In genomic region chr5:82405618-82406199, GRCh38 we compare ENCODE assay signal across 1 cellular context.
TF ChIP-seq lines count a peak whose summit lies in the region.

No MANE protein-coding gene starts in this region.

TF ChIP-seq in GM23338, 12 proteins besides CTCF, POLR2A, EP300 and RAD21 (continued from another document):
- TF ChIP-seq, protein P1, sequence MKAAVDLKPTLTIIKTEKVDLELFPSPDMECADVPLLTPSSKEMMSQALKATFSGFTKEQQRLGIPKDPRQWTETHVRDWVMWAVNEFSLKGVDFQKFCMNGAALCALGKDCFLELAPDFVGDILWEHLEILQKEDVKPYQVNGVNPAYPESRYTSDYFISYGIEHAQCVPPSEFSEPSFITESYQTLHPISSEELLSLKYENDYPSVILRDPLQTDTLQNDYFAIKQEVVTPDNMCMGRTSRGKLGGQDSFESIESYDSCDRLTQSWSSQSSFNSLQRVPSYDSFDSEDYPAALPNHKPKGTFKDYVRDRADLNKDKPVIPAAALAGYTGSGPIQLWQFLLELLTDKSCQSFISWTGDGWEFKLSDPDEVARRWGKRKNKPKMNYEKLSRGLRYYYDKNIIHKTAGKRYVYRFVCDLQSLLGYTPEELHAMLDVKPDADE (IDR thresholded peaks at IDR 0.05), result no peak
- TF ChIP-seq, protein P2, sequence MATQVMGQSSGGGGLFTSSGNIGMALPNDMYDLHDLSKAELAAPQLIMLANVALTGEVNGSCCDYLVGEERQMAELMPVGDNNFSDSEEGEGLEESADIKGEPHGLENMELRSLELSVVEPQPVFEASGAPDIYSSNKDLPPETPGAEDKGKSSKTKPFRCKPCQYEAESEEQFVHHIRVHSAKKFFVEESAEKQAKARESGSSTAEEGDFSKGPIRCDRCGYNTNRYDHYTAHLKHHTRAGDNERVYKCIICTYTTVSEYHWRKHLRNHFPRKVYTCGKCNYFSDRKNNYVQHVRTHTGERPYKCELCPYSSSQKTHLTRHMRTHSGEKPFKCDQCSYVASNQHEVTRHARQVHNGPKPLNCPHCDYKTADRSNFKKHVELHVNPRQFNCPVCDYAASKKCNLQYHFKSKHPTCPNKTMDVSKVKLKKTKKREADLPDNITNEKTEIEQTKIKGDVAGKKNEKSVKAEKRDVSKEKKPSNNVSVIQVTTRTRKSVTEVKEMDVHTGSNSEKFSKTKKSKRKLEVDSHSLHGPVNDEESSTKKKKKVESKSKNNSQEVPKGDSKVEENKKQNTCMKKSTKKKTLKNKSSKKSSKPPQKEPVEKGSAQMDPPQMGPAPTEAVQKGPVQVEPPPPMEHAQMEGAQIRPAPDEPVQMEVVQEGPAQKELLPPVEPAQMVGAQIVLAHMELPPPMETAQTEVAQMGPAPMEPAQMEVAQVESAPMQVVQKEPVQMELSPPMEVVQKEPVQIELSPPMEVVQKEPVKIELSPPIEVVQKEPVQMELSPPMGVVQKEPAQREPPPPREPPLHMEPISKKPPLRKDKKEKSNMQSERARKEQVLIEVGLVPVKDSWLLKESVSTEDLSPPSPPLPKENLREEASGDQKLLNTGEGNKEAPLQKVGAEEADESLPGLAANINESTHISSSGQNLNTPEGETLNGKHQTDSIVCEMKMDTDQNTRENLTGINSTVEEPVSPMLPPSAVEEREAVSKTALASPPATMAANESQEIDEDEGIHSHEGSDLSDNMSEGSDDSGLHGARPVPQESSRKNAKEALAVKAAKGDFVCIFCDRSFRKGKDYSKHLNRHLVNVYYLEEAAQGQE (IDR thresholded peaks at IDR 0.05; ENCODE audit: unreplicated experiment), result no peak
- TF ChIP-seq POLR2AphosphoS5 (IDR thresholded peaks at IDR 0.05; ENCODE audit: low read depth), result no peak
